ENCODE assay signal across 9 cellular contexts in genomic region chr1:178607718-178608408, GRCh38.
A peak's percentile ranks its signal among the peaks of the same experiment; 100 is the strongest.
DNase-seq lines count a peak whose midpoint lies in the region; ATAC-seq and TF ChIP-seq lines count a peak whose summit lies in the region.
"Had no signal": no experiment of that assay in that cellular context is flagged by ENCODE, and none has a peak within 500 bp of the region (broad histone marks: within the 10 kb centered on the region; RNA-seq: fewer than 3 reads in every experiment).

No MANE protein-coding gene starts in this region.

- H3K36me3 ChIP-seq in adrenal gland (replicated peaks in 1 of 2), result no peaks in the 10 kb centered on the region

- peaks cover 58% of the 10 kb centered on the region for H3K4me1 Mint-ChIP-seq in Calu3 (ENCODE audit: low read depth, unreplicated experiment)
- H3K4me1 Mint-ChIP-seq in activated naive CD4-positive, alpha-beta T cell treated with anti-CD3 and anti-CD28 coated beads for 36 hours (ENCODE audit: low read depth), result no peaks in the 10 kb centered on the region

- H3K27ac Mint-ChIP-seq in Calu3 (ENCODE audit: unreplicated experiment), result peak overlapping the region; percentile 92
- H3K27ac Mint-ChIP-seq in activated naive CD4-positive, alpha-beta T cell treated with anti-CD3 and anti-CD28 coated beads for 36 hours, result no peak overlapping the region

- peaks cover 16% of the 10 kb centered on the region for H3K36me3 Mint-ChIP-seq in Calu3 (ENCODE audit: insufficient read depth, unreplicated experiment)
- H3K36me3 Mint-ChIP-seq in activated naive CD4-positive, alpha-beta T cell treated with anti-CD3 and anti-CD28 coated beads for 36 hours (ENCODE audit: low read depth), result no peaks in the 10 kb centered on the region

- no peaks in the 10 kb centered on the region for H3K27me3 Mint-ChIP-seq in Calu3 (ENCODE audit: unreplicated experiment)
- peaks cover 7% of the 10 kb centered on the region for H3K27me3 Mint-ChIP-seq in activated naive CD4-positive, alpha-beta T cell treated with anti-CD3 and anti-CD28 coated beads for 36 hours (ENCODE audit: low read depth)

- CTCF ChIA-PET in Calu3 (lab: Charles Lee), result interaction anchor here (0.7 to 1.1 kb wide), 7 partner anchors 25 to 1237 kb away, joined by 3 to 7 read pairs (median 4); no protein-coding TSS in a partner anchor
- CTCF ChIA-PET in activated naive CD4-positive, alpha-beta T cell treated with anti-CD3 and anti-CD28 coated beads for 36 hours (lab: Charles Lee), result interaction anchor here (0.6 kb wide), 1 partner anchor 300 kb away, joined by 3 read pairs; no protein-coding TSS in a partner anchor

- H3K4me3 ChIP-seq in cardiac fibroblast (replicated peaks in 1 of 2; ENCODE audit: low read depth in 2 of 2, low read length in 2 of 2) (no peak overlapping the region), adrenal gland (no peak overlapping the region)

- H3K4me3 Mint-ChIP-seq in Calu3 (ENCODE audit: low read depth, unreplicated experiment), result no peak overlapping the region
- no peak overlapping the region for H3K4me3 Mint-ChIP-seq in activated naive CD4-positive, alpha-beta T cell treated with anti-CD3 and anti-CD28 coated beads for 36 hours

- H3K27ac ChIP-seq in adrenal gland, result no peak overlapping the region

- no TSS peak for BruUV-seq in Calu3 (replicated peaks; lab: Mats Ljungman, UMichigan)

- H3K9me3 Mint-ChIP-seq in Calu3 (ENCODE audit: low read depth, unreplicated experiment), result no peaks in the 10 kb centered on the region
- H3K9me3 Mint-ChIP-seq in activated naive CD4-positive, alpha-beta T cell treated with anti-CD3 and anti-CD28 coated beads for 36 hours, result no peaks in the 10 kb centered on the region

- WGBS in adrenal gland, 4 donors, result 83 to 89% (median 86%) methylated on average over 6 of the region's 6 CpGs

- peak; percentile 57 for ATAC-seq in HG03442 (IDR thresholded peaks at IDR 0.05; ENCODE audit: unreplicated experiment)

- H3K4me1 ChIP-seq in adrenal gland (replicated peaks in 1 of 2), result peaks cover 4 to 5% of the 10 kb centered on the region in 2 donors

- no peak for TF ChIP-seq POLR2A in adrenal gland (IDR thresholded peaks at IDR 0.05)

- DNase-seq in Calu3 (no peak), GM20000 (ENCODE audit: low spot score) (peak; percentile 26), cardiac fibroblast (ENCODE audit: low read depth in 2 of 2) (peak; percentile 26 to 42), adrenal gland (no peak), A172 (ENCODE audit: low spot score) (no peak), foreskin melanocyte (no peak)
- no peak for DNase-seq in activated naive CD4-positive, alpha-beta T cell treated with anti-CD3 and anti-CD28 coated beads for 36 hours
- DNase-seq: DMS79 had no signal

- intact Hi-C loops in Calu3 (cut with micrococcal nuclease; ENCODE audit: unreplicated experiment) (loop anchor here (2.0 kb wide), 2 partner anchors 65 to 115 kb away; no protein-coding TSS in a partner anchor), adrenal gland (cut with DNase I) (no loop called here)
- intact Hi-C loops in activated naive CD4-positive, alpha-beta T cell treated with anti-CD3 and anti-CD28 coated beads for 36 hours (cut with micrococcal nuclease), result no loop called here

- H3K9me3 ChIP-seq in adrenal gland (replicated peaks in 1 of 3), result no peaks in the 10 kb centered on the region

- no peak for TF ChIP-seq CTCF in Calu3 (IDR thresholded peaks at IDR 0.05; ENCODE audit: unreplicated experiment)
- TF ChIP-seq CTCF in GM20000 (IDR thresholded peaks at IDR 0.05; ENCODE audit: extremely low read depth, missing control alignments), result no peak
- TF ChIP-seq CTCF in cardiac fibroblast (IDR thresholded peaks at IDR 0.05; ENCODE audit: low read depth, low read length), result no peak
- TF ChIP-seq CTCF in adrenal gland (IDR thresholded peaks at IDR 0.05), result no peak

- H3K27me3 ChIP-seq in adrenal gland, result no peaks in the 10 kb centered on the region

Comparison
In these comparisons a context has a peak if more than half of its experiments do, and no peak if none do; other contexts are left out.
1. DNase-seq: peak in GM20000 (single experiment) and cardiac fibroblast (2 of 2); none in Calu3 (single experiment), activated naive CD4-positive, alpha-beta T cell treated with anti-CD3 and anti-CD28 coated beads for 36 hours (single experiment), adrenal gland (0 of 7), A172 (single experiment) and foreskin melanocyte (single experiment).